In the genomic region with DNA sequence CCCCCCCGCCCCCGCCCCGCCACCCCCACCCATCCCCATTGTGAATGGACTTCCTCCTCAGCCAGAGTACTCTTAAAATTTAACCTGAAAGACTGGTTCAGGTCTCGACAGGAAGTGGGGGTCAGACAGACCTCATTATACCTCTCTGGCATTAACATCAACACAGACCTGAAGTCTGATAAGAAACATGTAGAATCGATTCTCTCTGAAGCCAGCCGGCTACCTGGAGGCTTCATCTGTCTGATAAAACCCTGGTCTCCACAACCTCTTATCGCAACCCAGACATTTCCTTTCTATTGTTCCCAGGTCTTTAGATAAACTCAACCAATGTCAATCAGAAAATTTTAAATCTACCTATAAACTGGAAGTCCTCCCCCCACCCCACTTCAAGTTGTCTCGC, we compare ENCODE assay signal across 26 cellular contexts. TPM values are rescaled to one million over a fixed set of nuclear protein-coding genes. Genes with fewer than 3 reads are reported as not detected.
DNase-seq lines count a peak whose midpoint lies in the region; ATAC-seq and TF ChIP-seq lines count a peak whose summit lies in the region.
"Had no signal": no experiment of that assay in that cellular context is flagged by ENCODE, and none has a peak within 500 bp of the region (broad histone marks: within the 10 kb centered on the region; RNA-seq: fewer than 3 reads in every experiment).

No MANE protein-coding gene starts in this region.

- TF ChIP-seq CTCF in nephron progenitor cell (IDR thresholded peaks at IDR 0.05) (no peak), esophagus squamous epithelium (IDR thresholded peaks at IDR 0.05) (no peak), BE2C (IDR thresholded peaks at IDR 0.05; ENCODE audit: low read depth, low read length) (no peak)

- intact Hi-C loops in esophagus squamous epithelium (cut with DNase I), result no loop called here

- no peaks in the 10 kb centered on the region for H3K9me3 Mint-ChIP-seq in nephron progenitor cell
- H3K9me3 Mint-ChIP-seq: activated CD4-positive, alpha-beta T cell treated with anti-CD3 and anti-CD28 coated beads, Interleukin-2, amount 10 ng/mL, durations not matched to agents 24 days and 14 days; activated naive CD8-positive, alpha-beta T cell treated with anti-CD3 and anti-CD28 coated beads, Interleukin-2, amount 50 U/mL, for 24 hours; activated T-cell treated with anti-CD3 and anti-CD28 coated beads, Interleukin-2, amount 50 U/mL, for 4 hours; dendritic cell treated with granulocyte-macrophage colony-stimulating factor and Interleukin-4, amounts not matched to agents 40 ng/mL and 50 ng/mL, for 4 days had no signal

- peak overlapping the region; percentile 31 for H3K4me3 Mint-ChIP-seq in nephron progenitor cell
- H3K4me3 Mint-ChIP-seq: activated CD4-positive, alpha-beta T cell treated with anti-CD3 and anti-CD28 coated beads, Interleukin-2, amount 10 ng/mL, durations not matched to agents 24 days and 14 days; activated naive CD8-positive, alpha-beta T cell treated with anti-CD3 and anti-CD28 coated beads, Interleukin-2, amount 50 U/mL, for 24 hours; activated T-cell treated with anti-CD3 and anti-CD28 coated beads, Interleukin-2, amount 50 U/mL, for 4 hours; dendritic cell treated with granulocyte-macrophage colony-stimulating factor and Interleukin-4, amounts not matched to agents 40 ng/mL and 50 ng/mL, for 4 days; neural crest cell had no signal

- H3K27ac Mint-ChIP-seq in nephron progenitor cell, result no peak overlapping the region
- H3K27ac Mint-ChIP-seq: activated CD4-positive, alpha-beta T cell treated with anti-CD3 and anti-CD28 coated beads, Interleukin-2, amount 10 ng/mL, durations not matched to agents 24 days and 14 days; activated naive CD8-positive, alpha-beta T cell treated with anti-CD3 and anti-CD28 coated beads, Interleukin-2, amount 50 U/mL, for 24 hours; CD14-positive monocyte; dendritic cell treated with granulocyte-macrophage colony-stimulating factor and Interleukin-4, amounts not matched to agents 40 ng/mL and 50 ng/mL, for 4 days had no signal

- H3K27me3 ChIP-seq in esophagus squamous epithelium (no peaks in the 10 kb centered on the region), BE2C (no peaks in the 10 kb centered on the region)
- H3K27me3 ChIP-seq: gastroesophageal sphincter, right lobe of liver, transverse colon had no signal

- H3K27ac ChIP-seq in esophagus squamous epithelium, result no peak overlapping the region
- H3K27ac ChIP-seq: gastroesophageal sphincter, right lobe of liver, transverse colon had no signal

- H3K4me1 Mint-ChIP-seq in nephron progenitor cell, result peaks cover 81% of the 10 kb centered on the region
- H3K4me1 Mint-ChIP-seq: activated CD4-positive, alpha-beta T cell treated with anti-CD3 and anti-CD28 coated beads, Interleukin-2, amount 10 ng/mL, durations not matched to agents 24 days and 14 days; activated naive CD8-positive, alpha-beta T cell treated with anti-CD3 and anti-CD28 coated beads, Interleukin-2, amount 50 U/mL, for 24 hours had no signal

- H3K27me3 Mint-ChIP-seq in nephron progenitor cell (ENCODE audit: low read depth, poor library complexity), result no peaks in the 10 kb centered on the region
- H3K27me3 Mint-ChIP-seq: dendritic cell treated with granulocyte-macrophage colony-stimulating factor and Interleukin-4, amounts not matched to agents 40 ng/mL and 50 ng/mL, for 4 days had no signal

- H3K36me3 Mint-ChIP-seq in nephron progenitor cell (ENCODE audit: low read depth), result peaks cover 4% of the 10 kb centered on the region
- H3K36me3 Mint-ChIP-seq: CD14-positive monocyte had no signal

- ATAC-seq in HG03354 (IDR thresholded peaks at IDR 0.05; ENCODE audit: poor library complexity, severe bottlenecking, unreplicated experiment), result peak; percentile 50
- ATAC-seq: activated naive CD8-positive, alpha-beta T cell treated with anti-CD3 and anti-CD28 coated beads, Interleukin-2, amount 50 U/mL, for 24 hours; activated T-cell treated with anti-CD3 and anti-CD28 coated beads, Interleukin-2, amount 50 U/mL, for 4 hours; gastroesophageal sphincter; Panc1; right lobe of liver had no signal

- H3K4me3 ChIP-seq in esophagus squamous epithelium (no peak overlapping the region), BE2C (ENCODE audit: low read depth, low read length) (no peak overlapping the region)
- H3K4me3 ChIP-seq: gastroesophageal sphincter, right lobe of liver, transverse colon had no signal

- DNase-seq in DMS153 treated with DMSO at 0.1 percent for 48 hours (lab: John Stamatoyannopoulos, UW; ENCODE audit: unreplicated experiment) (peak; percentile 64), dermis blood vessel endothelial cell (peak; percentile 67), nephron progenitor cell (no peak), esophagus squamous epithelium (lab: John Stamatoyannopoulos, UW) (no peak), hypothalamus (lab: John Stamatoyannopoulos, UW) (no peak), BE2C (no peak)
- DNase-seq: activated CD4-positive, alpha-beta T cell treated with anti-CD3 and anti-CD28 coated beads, Interleukin-2, amount 10 ng/mL, durations not matched to agents 24 days and 14 days; activated naive CD8-positive, alpha-beta T cell treated with anti-CD3 and anti-CD28 coated beads, Interleukin-2, amount 50 U/mL, for 24 hours; activated T-cell treated with anti-CD3 and anti-CD28 coated beads, Interleukin-2, amount 50 U/mL, for 4 hours; central memory CD4-positive, alpha-beta T cell; EL; HCEC 1CT; Karpas-422; NCI-H1436; right lobe of liver; SHP77 treated with DMSO at 0.1 percent for 48 hours; stimulated activated CD4-positive, alpha-beta T cell treated with anti-CD3 and anti-CD28 coated beads, Interleukin-2, amount 100 ng/mL, for 48 hours; T-helper 9 cell; transverse colon had no signal

- WGBS in esophagus squamous epithelium, 2 donors, result 59 to 67% methylated on average over 7 to 8 of the region's 8 CpGs

- no peak for TF ChIP-seq POLR2A in esophagus squamous epithelium (IDR thresholded peaks at IDR 0.05)

- peaks cover 0 to 46% (median 10%) of the 10 kb centered on the region in 3 donors for H3K4me1 ChIP-seq in esophagus squamous epithelium
- no peaks in the 10 kb centered on the region for H3K4me1 ChIP-seq in BE2C
- H3K4me1 ChIP-seq: right lobe of liver, transverse colon had no signal

- H3K36me3 ChIP-seq in esophagus squamous epithelium (no peaks in the 10 kb centered on the region), BE2C (no peaks in the 10 kb centered on the region)
- H3K36me3 ChIP-seq: gastroesophageal sphincter, right lobe of liver, transverse colon had no signal

- H3K9me3 ChIP-seq in esophagus squamous epithelium, result no peaks in the 10 kb centered on the region
- H3K9me3 ChIP-seq in BE2C, result no peaks in the 10 kb centered on the region; the same call in 1 of the 2 replicates
- H3K9me3 ChIP-seq: gastroesophageal sphincter, right lobe of liver, transverse colon had no signal

RNA-seq across cellular contexts. Expression of a gene that starts 42.6 kb away (rescaled TPM):
- total RNA-seq in dermis blood vessel endothelial cell, result 4.9 and 10.7 TPM in 2 replicates
- 10 to 100 TPM in 1 of 4 donors, 1 to 10 TPM in 3; 3.3 to 18.9 (median 6.0) TPM for total RNA-seq in esophagus squamous epithelium
- polyA plus RNA-seq in BE2C (2012; ENCODE audit: insufficient read depth, insufficient read length, low read depth), result not detected
- total RNA-seq: activated CD4-positive, alpha-beta T cell treated with anti-CD3 and anti-CD28 coated beads, Interleukin-2, amount 10 ng/mL, durations not matched to agents 24 days and 14 days; NCI-H460 had no signal

Comparison
In these comparisons a context has a peak if more than half of its experiments do, and no peak if none do; other contexts are left out.
1. DNase-seq: peak in DMS153 treated with DMSO at 0.1 percent for 48 hours (single experiment) and dermis blood vessel endothelial cell (single experiment); none in nephron progenitor cell (single experiment), esophagus squamous epithelium (single experiment), hypothalamus (0 of 51) and BE2C (single experiment).